ENCODE assay signal across 8 cellular contexts in the genomic region with DNA sequence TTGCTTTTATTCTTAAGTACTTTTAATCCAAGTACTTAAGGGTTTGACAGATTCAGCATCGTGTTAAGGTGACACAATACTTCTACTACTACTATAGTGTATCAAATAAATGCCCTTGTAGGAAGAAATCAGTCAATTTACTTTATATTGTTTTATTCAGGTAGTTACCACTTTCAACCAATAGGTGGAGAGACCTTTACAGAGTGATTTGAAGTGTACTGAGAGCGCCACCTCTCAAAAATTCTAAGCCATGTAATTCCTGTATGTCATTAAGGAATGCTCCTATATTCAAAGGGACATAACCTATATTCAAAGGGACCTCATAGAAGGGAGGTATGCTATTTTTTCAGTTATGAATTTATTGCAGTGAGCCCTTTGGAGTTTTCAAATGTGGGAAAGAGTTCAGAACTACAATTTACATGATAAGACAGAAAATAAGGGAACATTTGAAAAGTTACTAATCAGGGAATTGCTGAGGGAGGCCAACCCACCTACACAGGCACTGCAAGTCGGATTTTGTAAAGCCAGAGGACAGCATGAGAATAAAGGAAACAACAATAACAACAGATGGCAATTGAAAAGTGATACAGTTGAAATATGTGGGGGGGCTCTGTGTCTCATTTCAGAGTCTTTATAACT.
DNase-seq lines count a peak whose midpoint lies in the region; ATAC-seq and TF ChIP-seq lines count a peak whose summit lies in the region.

No MANE protein-coding gene starts in this region.

- H3K36me3 Mint-ChIP-seq in neural progenitor cell = no peaks in the 10 kb centered on the region

- no peaks in the 10 kb centered on the region for H4K20me1 ChIP-seq in neural progenitor cell (ENCODE audit: low read depth)

- intact Hi-C loops in left ventricle myocardium inferior (cut with micrococcal nuclease) (no loop called here), Right ventricle myocardium superior (cut with DNase I) (no loop called here)

- no peaks in the 10 kb centered on the region for H3K36me3 ChIP-seq in left ventricle myocardium inferior
- no peaks in the 10 kb centered on the region for H3K36me3 ChIP-seq in neural progenitor cell

- no peaks in the 10 kb centered on the region for H3K27me3 ChIP-seq in left ventricle myocardium inferior (ENCODE audit: low read depth)
- no peaks in the 10 kb centered on the region for H3K27me3 ChIP-seq in neural progenitor cell

- H3K4me3 Mint-ChIP-seq in neural progenitor cell = no peak overlapping the region

- no peaks in the 10 kb centered on the region for H3F3A ChIP-seq in neural progenitor cell (ENCODE audit: low read depth)

- ATAC-seq in Right ventricle myocardium superior (ENCODE audit: poor library complexity) = no peak
- peak; percentile 75 for ATAC-seq in HG02840 (IDR thresholded peaks at IDR 0.05; ENCODE audit: low FRiP score, unreplicated experiment)

- H3K79me2 ChIP-seq in neural progenitor cell (ENCODE audit: low read depth) = no peaks in the 10 kb centered on the region

- H3K9me3 Mint-ChIP-seq in neural progenitor cell = no peaks in the 10 kb centered on the region

- TF ChIP-seq CTCF in left ventricle myocardium inferior (IDR thresholded peaks at IDR 0.05; ENCODE audit: borderline replicate concordance) = peak; percentile 41
- peak; percentile 70 for TF ChIP-seq CTCF in astrocyte of the cerebellum (IDR thresholded peaks at IDR 0.05; ENCODE audit: low read depth, low read length, missing control alignments)
- TF ChIP-seq CTCF in neural progenitor cell (IDR thresholded peaks at IDR 0.05) = peak; percentile 82

- no peak overlapping the region for H3K27ac Mint-ChIP-seq in neural progenitor cell

- H2AFZ ChIP-seq in neural progenitor cell (replicated peaks) = no peak overlapping the region

- no peaks in the 10 kb centered on the region for H3K27me3 Mint-ChIP-seq in neural progenitor cell (ENCODE audit: insufficient read depth, low read depth)

- no peak for DNase-seq in left ventricle myocardium inferior
- DNase-seq in Right ventricle myocardium superior = no peak
- peak; percentile 11 for DNase-seq in NCI-H1436 (lab: John Stamatoyannopoulos, UW)
- DNase-seq in astrocyte of the cerebellum (ENCODE audit: low read depth) = peak; percentile 20
- peak; percentile 63 for DNase-seq in neural progenitor cell (ENCODE audit: low spot score)
- DNase-seq in inferior parietal cortex (ENCODE audit: extremely low spot score) = no peak
- DNase-seq in globus pallidus (ENCODE audit: low spot score) = no peak

- no peaks in the 10 kb centered on the region for H3K4me1 Mint-ChIP-seq in neural progenitor cell

- H3K4me3 ChIP-seq in left ventricle myocardium inferior = no peak overlapping the region
- no peak overlapping the region for H3K4me3 ChIP-seq in astrocyte of the cerebellum (ENCODE audit: low read depth, low read length)
- no peak overlapping the region for H3K4me3 ChIP-seq in neural progenitor cell

- H3K4me2 ChIP-seq in neural progenitor cell = no peak overlapping the region

- H3K4me1 ChIP-seq in left ventricle myocardium inferior (no peaks in the 10 kb centered on the region), neural progenitor cell (no peaks in the 10 kb centered on the region)

- H3K9ac ChIP-seq in neural progenitor cell = no peak overlapping the region

- H3K9me3 ChIP-seq in left ventricle myocardium inferior (replicated peaks) (no peaks in the 10 kb centered on the region), neural progenitor cell (ENCODE audit: low read depth) (no peaks in the 10 kb centered on the region)

- in situ Hi-C loops in astrocyte of the cerebellum (cut with HindIII; ENCODE audit: low sequenced_read_pairs) = no loop called here

- no peak overlapping the region for H3K27ac ChIP-seq in left ventricle myocardium inferior (replicated peaks)
- no peak overlapping the region for H3K27ac ChIP-seq in neural progenitor cell

Comparison
In these comparisons a context has a peak if more than half of its experiments do, and no peak if none do; other contexts are left out.
1. DNase-seq: peak in NCI-H1436 (single experiment), astrocyte of the cerebellum (single experiment) and neural progenitor cell (single experiment); none in left ventricle myocardium inferior (single experiment), Right ventricle myocardium superior (single experiment), inferior parietal cortex (single experiment) and globus pallidus (single experiment).
2. Peak in every context shown above with its lines, with median percentiles within 50 percentile points of each other: CTCF ChIP-seq.